In genomic region chr15:39429898-39430357, GRCh38 we compare ENCODE assay signal across 8 cellular contexts.
A peak's percentile ranks its signal among the peaks of the same experiment; 100 is the strongest.
DNase-seq lines count a peak whose midpoint lies in the region; TF ChIP-seq lines count a peak whose summit lies in the region.

No MANE protein-coding gene starts in this region.

- peak overlapping the region; percentile 11; the same call in 1 of the 2 replicates for H3K4me2 ChIP-seq in SK-N-SH

- H3K27ac ChIP-seq in SK-N-SH (ENCODE audit: low read depth in 2 of 2, low read length in 1 of 2) (peak overlapping the region in 1 of 2 experiments; percentile 66; a peak in 2 of 4 replicates), mesodermal cell (ENCODE audit: low read depth, low read length, severe bottlenecking) (peak overlapping the region; percentile 8)

- no peaks in the 10 kb centered on the region for H3K36me3 ChIP-seq in GM06990 (ENCODE audit: control insufficient read depth, insufficient read depth, low read length)
- H3K36me3 ChIP-seq in SK-N-SH (replicated peaks in 1 of 2; ENCODE audit: control insufficient read depth in 1 of 2, insufficient read depth in 2 of 2, low read length in 1 of 2), result no peaks in the 10 kb centered on the region
- H3K36me3 ChIP-seq in mesodermal cell (ENCODE audit: control insufficient read depth, insufficient read depth, low read length), result no peaks in the 10 kb centered on the region

- 15% methylated on average over 3 of the region's 3 CpGs for WGBS in SK-N-SH (ENCODE audit: low lambda C conversion rate)
- WGBS in mesodermal cell (ENCODE audit: insufficient coverage in 2 of 2), 2 experiments, result 65 to 86% methylated on average over 2 of the region's 3 CpGs

- CTCF ChIA-PET in SK-N-SH (lab: Yijun Ruan, JAX), result interaction anchor here (0.7 kb wide), 1 partner anchor 150 kb away, joined by 3 read pairs; no protein-coding TSS in a partner anchor

- H3K27me3 ChIP-seq in GM06990 (replicated peaks; ENCODE audit: control insufficient read depth, insufficient read depth, low read length) (no peaks in the 10 kb centered on the region), SK-N-SH (ENCODE audit: insufficient read depth) (no peaks in the 10 kb centered on the region)

- H3F3A ChIP-seq in SK-N-SH (replicated peaks; ENCODE audit: insufficient read depth), result peaks cover 11% of the 10 kb centered on the region

- no peak for TF ChIP-seq RAD21 in SK-N-SH (IDR thresholded peaks at IDR 0.05; ENCODE audit: low read length)

- POLR2A ChIA-PET in SK-N-SH (lab: Yijun Ruan, JAX), result no interaction called here

- peaks cover 7 to 9% of the 10 kb centered on the region in 2 experiments; a peak in 2 of 4 replicates for H3K4me1 ChIP-seq in SK-N-SH (ENCODE audit: control insufficient read depth in 1 of 2, insufficient read depth in 2 of 2, low read depth in 1 of 2, low read length in 1 of 2)
- peaks cover 27% of the 10 kb centered on the region for H3K4me1 ChIP-seq in mesodermal cell (ENCODE audit: control insufficient read depth, insufficient read depth, low read length, poor library complexity, severe bottlenecking)

- H3K4me3 ChIP-seq in GM06990 (replicated peaks; ENCODE audit: low read depth, low read length) (no peak overlapping the region), HFF-Myc (replicated peaks; ENCODE audit: low read depth, low read length) (no peak overlapping the region), SK-N-SH (ENCODE audit: low read depth in 2 of 2, low read length in 1 of 2) (no peak overlapping the region), mesodermal cell (ENCODE audit: extremely low read depth, insufficient read depth, low read length, poor library complexity, severe bottlenecking) (no peak overlapping the region)

- H3K79me2 ChIP-seq in SK-N-SH (ENCODE audit: insufficient read depth), result no peaks in the 10 kb centered on the region

- TF ChIP-seq EP300 in SK-N-SH (IDR thresholded peaks at IDR 0.05; ENCODE audit: borderline replicate concordance in 1 of 2, low read depth in 1 of 2, low read length in 1 of 2), result peak in 1 of 2 experiments; percentile 81; a peak in 2 of 4 replicates

- DNase-seq in GM06990 (ENCODE audit: extremely low read depth, insufficient read length) (peak; percentile 55), HFF-Myc (ENCODE audit: extremely low read depth, low read depth) (peak; percentile 58), SK-N-SH (no peak), iPS-NIHi7 (ENCODE audit: extremely low spot score) (no peak), NCI-H2196 treated with DMSO at 0.1 percent for 48 hours (lab: John Stamatoyannopoulos, UW; ENCODE audit: unreplicated experiment) (no peak), UCSD-AML1 (lab: John Stamatoyannopoulos, UW; ENCODE audit: unreplicated experiment) (no peak)
- no peak for DNase-seq in stimulated activated naive CD4-positive, alpha-beta T cell treated with Interleukin-2 at 50 U/mL for 16 hours (lab: John Stamatoyannopoulos, UW)

- TF ChIP-seq CTCF in GM06990 (IDR thresholded peaks at IDR 0.05; ENCODE audit: insufficient read depth, low read length, poor library complexity, severe bottlenecking), result no peak
- TF ChIP-seq CTCF in HFF-Myc (IDR thresholded peaks at IDR 0.05; ENCODE audit: low read depth, low read length, missing control alignments), result no peak
- no peak for TF ChIP-seq CTCF in SK-N-SH (IDR thresholded peaks at IDR 0.05)

- H3K9ac ChIP-seq in SK-N-SH, result peak overlapping the region; percentile 21; the same call in 1 of the 2 replicates

- peak overlapping the region; percentile 56; the same call in 1 of the 2 replicates for H2AFZ ChIP-seq in SK-N-SH (ENCODE audit: low read depth)

- no peaks in the 10 kb centered on the region for H4K20me1 ChIP-seq in SK-N-SH (ENCODE audit: insufficient read depth)

- no peaks in the 10 kb centered on the region for H3K9me2 ChIP-seq in SK-N-SH

- H3K9me3 ChIP-seq in SK-N-SH, result no peaks in the 10 kb centered on the region
- no peaks in the 10 kb centered on the region for H3K9me3 ChIP-seq in mesodermal cell (ENCODE audit: control insufficient read depth, low read length)

TF ChIP-seq in SK-N-SH, 30 proteins besides CTCF, POLR2A, EP300 and RAD21:
- TF ChIP-seq PBX3 (IDR thresholded peaks at IDR 0.05), result peak; percentile 74
- TF ChIP-seq, protein P1, sequence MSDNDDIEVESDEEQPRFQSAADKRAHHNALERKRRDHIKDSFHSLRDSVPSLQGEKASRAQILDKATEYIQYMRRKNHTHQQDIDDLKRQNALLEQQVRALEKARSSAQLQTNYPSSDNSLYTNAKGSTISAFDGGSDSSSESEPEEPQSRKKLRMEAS (IDR thresholded peaks at IDR 0.05; ENCODE audit: low read depth), result peak; percentile 22; the same call in 1 of the 2 replicates
- TF ChIP-seq FOXJ3 (CRISPR knock-in tag; IDR thresholded peaks at IDR 0.05), result no peak
- TF ChIP-seq POLR2AphosphoS5 (IDR thresholded peaks at IDR 0.05; ENCODE audit: low read depth, low read length), result peak; percentile 59; the same call in 1 of the 2 replicates
- TF ChIP-seq MEF2A (IDR thresholded peaks at IDR 0.05; ENCODE audit: borderline replicate concordance, low read depth), result peak; percentile 24; the same call in 1 of the 2 replicates
- peak; percentile 85 for TF ChIP-seq TCF12 (IDR thresholded peaks at IDR 0.05)
- TF ChIP-seq FOSL2 (IDR thresholded peaks at IDR 0.05; ENCODE audit: borderline replicate concordance, low read depth), result peak; percentile 65
- TF ChIP-seq, protein P2, sequence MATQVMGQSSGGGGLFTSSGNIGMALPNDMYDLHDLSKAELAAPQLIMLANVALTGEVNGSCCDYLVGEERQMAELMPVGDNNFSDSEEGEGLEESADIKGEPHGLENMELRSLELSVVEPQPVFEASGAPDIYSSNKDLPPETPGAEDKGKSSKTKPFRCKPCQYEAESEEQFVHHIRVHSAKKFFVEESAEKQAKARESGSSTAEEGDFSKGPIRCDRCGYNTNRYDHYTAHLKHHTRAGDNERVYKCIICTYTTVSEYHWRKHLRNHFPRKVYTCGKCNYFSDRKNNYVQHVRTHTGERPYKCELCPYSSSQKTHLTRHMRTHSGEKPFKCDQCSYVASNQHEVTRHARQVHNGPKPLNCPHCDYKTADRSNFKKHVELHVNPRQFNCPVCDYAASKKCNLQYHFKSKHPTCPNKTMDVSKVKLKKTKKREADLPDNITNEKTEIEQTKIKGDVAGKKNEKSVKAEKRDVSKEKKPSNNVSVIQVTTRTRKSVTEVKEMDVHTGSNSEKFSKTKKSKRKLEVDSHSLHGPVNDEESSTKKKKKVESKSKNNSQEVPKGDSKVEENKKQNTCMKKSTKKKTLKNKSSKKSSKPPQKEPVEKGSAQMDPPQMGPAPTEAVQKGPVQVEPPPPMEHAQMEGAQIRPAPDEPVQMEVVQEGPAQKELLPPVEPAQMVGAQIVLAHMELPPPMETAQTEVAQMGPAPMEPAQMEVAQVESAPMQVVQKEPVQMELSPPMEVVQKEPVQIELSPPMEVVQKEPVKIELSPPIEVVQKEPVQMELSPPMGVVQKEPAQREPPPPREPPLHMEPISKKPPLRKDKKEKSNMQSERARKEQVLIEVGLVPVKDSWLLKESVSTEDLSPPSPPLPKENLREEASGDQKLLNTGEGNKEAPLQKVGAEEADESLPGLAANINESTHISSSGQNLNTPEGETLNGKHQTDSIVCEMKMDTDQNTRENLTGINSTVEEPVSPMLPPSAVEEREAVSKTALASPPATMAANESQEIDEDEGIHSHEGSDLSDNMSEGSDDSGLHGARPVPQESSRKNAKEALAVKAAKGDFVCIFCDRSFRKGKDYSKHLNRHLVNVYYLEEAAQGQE (IDR thresholded peaks at IDR 0.05; ENCODE audit: low read depth, low read length), result no peak
- TF ChIP-seq RXRA (IDR thresholded peaks at IDR 0.05; ENCODE audit: borderline replicate concordance, low read depth), result peak; percentile 82; the same call in 1 of the 2 replicates
- no peak for TF ChIP-seq SIN3A (IDR thresholded peaks at IDR 0.05; ENCODE audit: borderline replicate concordance, low read depth, low read length)
- TF ChIP-seq NFIC (IDR thresholded peaks at IDR 0.05; ENCODE audit: borderline replicate concordance), result peak; percentile 87
- TF ChIP-seq JUND (IDR thresholded peaks at IDR 0.05), result peak; percentile 82

Comparison
In these comparisons a context has a peak if more than half of its experiments do, and no peak if none do; other contexts are left out.
1. DNase-seq: peak in GM06990 (single experiment) and HFF-Myc (single experiment); none in SK-N-SH (single experiment), stimulated activated naive CD4-positive, alpha-beta T cell treated with Interleukin-2 at 50 U/mL for 16 hours (single experiment), iPS-NIHi7 (single experiment), NCI-H2196 treated with DMSO at 0.1 percent for 48 hours (single experiment) and UCSD-AML1 (single experiment).